8 cellular contexts compared by ENCODE assay signal in genomic region chr2:200963129-200963917, GRCh38. TPM values are rescaled to one million over a fixed set of nuclear protein-coding genes. Genes with fewer than 3 reads are reported as not detected.
A peak's percentile ranks its signal among the peaks of the same experiment; 100 is the strongest.
DNase-seq lines count a peak whose midpoint lies in the region; ATAC-seq and TF ChIP-seq lines count a peak whose summit lies in the region.

ORC2 (minus strand) TSS chr2:200963660; CDS start chr2:200958123, 5,537 bp downstream.

- dilution Hi-C loops in IMR-90 (cut with HindIII; ENCODE audit: low sequenced_read_pairs, unreplicated experiment), result no loop called here

- H3K4me1 ChIP-seq in IMR-90 (ENCODE audit: control insufficient read depth, insufficient read depth, low read length) (peaks cover 6% of the 10 kb centered on the region; the same call in 1 of the 2 replicates), OCI-LY7 (ENCODE audit: insufficient read depth, low read length, poor library complexity, severe bottlenecking) (peaks cover 28% of the 10 kb centered on the region)

- H2BK5ac ChIP-seq in IMR-90 (ENCODE audit: low read depth, low read length, poor library complexity, severe bottlenecking), result peak within 1 kb of the TSS; percentile 86

- peak within 1 kb of the TSS; percentile 99 for H2AFZ ChIP-seq in IMR-90 (replicated peaks; ENCODE audit: low read length, poor library complexity)
- peak within 1 kb of the TSS; percentile 89 for H2AFZ ChIP-seq in OCI-LY7 (ENCODE audit: low read length)

- H3K4me2 ChIP-seq in IMR-90 (ENCODE audit: low read depth, low read length) (peak within 1 kb of the TSS; percentile 78), OCI-LY7 (ENCODE audit: low read length) (peak within 1 kb of the TSS; percentile 93)

- H3K79me2 ChIP-seq in OCI-LY7 (ENCODE audit: insufficient read depth, low read depth, low read length), result peaks cover 34% of the 10 kb centered on the region

- TF ChIP-seq CTCF in IMR-90 (conservative IDR thresholded peaks at IDR 0.05; ENCODE audit: low read depth, low read length) (peak; percentile 18; the same call in 1 of the 2 replicates), OCI-LY7 (conservative IDR thresholded peaks at IDR 0.05; ENCODE audit: low read length) (peak; percentile 83)

- H3K4me3 ChIP-seq in IMR-90 (ENCODE audit: insufficient read depth, low read depth, low read length), result peak within 1 kb of the TSS; percentile 90
- H3K4me3 ChIP-seq in OCI-LY7 (ENCODE audit: low read depth, low read length, poor library complexity, severe bottlenecking), result peak within 1 kb of the TSS; percentile 76

- H3K9ac ChIP-seq in IMR-90 (ENCODE audit: low read depth, low read length), result peak within 1 kb of the TSS; percentile 77

- BruUV-seq in IMR-90 (replicated peaks; lab: Mats Ljungman, UMichigan) (no TSS peak), OCI-LY7 (replicated peaks; lab: Mats Ljungman, UMichigan) (no TSS peak)

- no peaks in the 10 kb centered on the region for H4K20me1 ChIP-seq in IMR-90 (ENCODE audit: insufficient read depth, low read length)
- peaks cover 5% of the 10 kb centered on the region; the same call in 1 of the 2 replicates for H4K20me1 ChIP-seq in OCI-LY7 (ENCODE audit: insufficient read depth, low read length)

- intact Hi-C loops in IMR-90 (cut with micrococcal nuclease) (loop anchor here (5.0 kb wide), 1 partner anchor 104 kb away; no protein-coding TSS in a partner anchor), OCI-LY7 (cut with micrococcal nuclease; ENCODE audit: unreplicated experiment) (loop anchor here (1.0 to 5.0 kb wide), 6 partner anchors 108 to 297 kb away; partner anchors contain the start of genes CASP8 and HYCC2)

- WGBS in IMR-90 (ENCODE audit: extremely low coverage in 2 of 2, insufficient read length in 1 of 2), 2 experiments, result 1% methylated on average over 15 of the region's 61 CpGs; no CpG with 5 or more reads in 1 of the 2 experiments

- peak within 1 kb of the TSS; percentile 93 for H4K5ac ChIP-seq in IMR-90 (ENCODE audit: low read depth, low read length)

- CTCF ChIA-PET in IMR-90 (lab: Yijun Ruan, JAX) (interaction anchor here (0.9 to 2.0 kb wide), 7 partner anchors 11 to 195 kb away, joined by 3 to 9 read pairs (median 5); no protein-coding TSS in a partner anchor), OCI-LY7 (lab: Charles Lee; ENCODE audit: unreplicated experiment) (interaction anchor here (0.6 to 2.2 kb wide), 4 partner anchors 14 to 269 kb away, joined by 3 to 12 read pairs (median 4); no protein-coding TSS in a partner anchor)

- H3K9me1 ChIP-seq in IMR-90 (ENCODE audit: insufficient read depth, low read length), result peaks cover 6% of the 10 kb centered on the region; the same call in 1 of the 2 replicates

- H3K36me3 ChIP-seq in IMR-90 (ENCODE audit: control insufficient read depth, insufficient read depth, low read length) (no peaks in the 10 kb centered on the region), OCI-LY7 (ENCODE audit: insufficient read depth, low read length) (peaks cover 22% of the 10 kb centered on the region)

- no peaks in the 10 kb centered on the region for H3K9me2 ChIP-seq in OCI-LY7 (ENCODE audit: insufficient read depth, low read length)

- H3K9me3 ChIP-seq in IMR-90 (ENCODE audit: control insufficient read depth, insufficient read depth, low read length), result no peaks in the 10 kb centered on the region
- H3K9me3 ChIP-seq in OCI-LY7 (ENCODE audit: low read length), result no peaks in the 10 kb centered on the region

- no peak within 1 kb of the TSS for H2BK20ac ChIP-seq in IMR-90 (ENCODE audit: low read depth, low read length)

- in situ Hi-C loops in IMR-90 (cut with MboI; ENCODE audit: low sequenced_read_pairs), result no loop called here

- peak within 1 kb of the TSS; percentile 75 for H2BK120ac ChIP-seq in IMR-90 (ENCODE audit: low read depth, low read length)

- peak within 1 kb of the TSS; percentile 73 for H2AK5ac ChIP-seq in IMR-90 (ENCODE audit: low read depth, low read length)

- H2BK15ac ChIP-seq in IMR-90 (ENCODE audit: low read depth, low read length), result no peak within 1 kb of the TSS; the same call in 2 of the 3 replicates

- TF ChIP-seq POLR2A in IMR-90 (IDR thresholded peaks at IDR 0.05; ENCODE audit: low read depth, low read length), result no peak; the same call in 1 of the 2 replicates

- H3K27ac ChIP-seq in IMR-90 (ENCODE audit: insufficient read depth, low read length) (peak within 1 kb of the TSS; percentile 82), OCI-LY7 (ENCODE audit: low read depth, low read length, poor library complexity, severe bottlenecking) (peak within 1 kb of the TSS; percentile 71)

- peaks cover 23 to 63% of the 10 kb centered on the region in 2 experiments for H3K79me1 ChIP-seq in IMR-90 (ENCODE audit: low read depth in 1 of 2, low read length in 2 of 2)

- peak within 1 kb of the TSS; percentile 92 for H3K14ac ChIP-seq in IMR-90 (replicated peaks; ENCODE audit: low read depth, low read length)

- H3K56ac ChIP-seq in IMR-90 (ENCODE audit: extremely low read depth, insufficient read depth, low read length), result peak within 1 kb of the TSS; percentile 66; the same call in 1 of the 2 replicates

- DNase-seq in DMS153 (lab: John Stamatoyannopoulos, UW) (peak; percentile 95), IMR-90 (peak; percentile 91), OCI-LY7 (ENCODE audit: low spot score) (peak; percentile 95), activated T-cell treated with anti-CD3 and anti-CD28 coated beads for 1 hour (ENCODE audit: low read depth) (peak; percentile 89), epidermal melanocyte (ENCODE audit: insufficient read length, low spot score) (peak; percentile 84), middle frontal gyrus (ENCODE audit: extremely low spot score, low spot score) (peak; percentile 91)
- peak; percentile 85 to 88 for DNase-seq in stimulated activated CD8-positive, alpha-beta memory T cell treated with anti-CD3 and anti-CD28 coated beads, Interleukin-2, amount 100 ng/mL, for 48 hours (ENCODE audit: low read depth in 2 of 2)

- H3K23ac ChIP-seq in IMR-90 (ENCODE audit: low read depth, low read length), result peak within 1 kb of the TSS; percentile 91

- peak within 1 kb of the TSS; percentile 92 for H4K91ac ChIP-seq in IMR-90 (ENCODE audit: insufficient read depth, low read depth, low read length)

- peak within 1 kb of the TSS; percentile 88 for H3K4ac ChIP-seq in IMR-90 (ENCODE audit: low read depth, low read length)

- H4K8ac ChIP-seq in IMR-90 (ENCODE audit: low read depth in 2 of 2, low read length in 2 of 2), result peak within 1 kb of the TSS; percentile 61 to 97

- peak within 1 kb of the TSS; percentile 72 for H3K18ac ChIP-seq in IMR-90 (ENCODE audit: low read depth, low read length)

- POLR2A ChIA-PET in IMR-90 (lab: Charles Lee; ENCODE audit: unreplicated experiment) (interaction anchor here (0.6 kb wide), 1 partner anchor 104 kb away, joined by 3 read pairs; no protein-coding TSS in a partner anchor), OCI-LY7 (lab: Charles Lee) (interaction anchor here (0.6 to 4.3 kb wide), 22 partner anchors 8 to 649 kb away, joined by 3 to 28 read pairs (median 3); partner anchors contain the start of genes NIF3L1 and SGO2)

- H2AK9ac ChIP-seq in IMR-90 (replicated peaks; ENCODE audit: low read depth, low read length, poor library complexity), result peak within 1 kb of the TSS; percentile 92

- no peaks in the 10 kb centered on the region for H3K27me3 ChIP-seq in IMR-90 (ENCODE audit: control insufficient read depth, insufficient read depth, low read length)

- ATAC-seq in GM21528 (IDR thresholded peaks at IDR 0.05; ENCODE audit: low FRiP score, unreplicated experiment), result peak; percentile 94
- peak; percentile 99 for ATAC-seq in IMR-90 (ENCODE audit: low read depth)

- TF ChIP-seq RAD21 in IMR-90 (IDR thresholded peaks at IDR 0.05; ENCODE audit: low read length), result no peak

TF ChIP-seq in IMR-90, 13 proteins besides CTCF, POLR2A, EP300 and RAD21:
- TF ChIP-seq SMC3 (IDR thresholded peaks at IDR 0.05; ENCODE audit: low read depth, low read length) (no peak), ELK1 (IDR thresholded peaks at IDR 0.05; ENCODE audit: borderline replicate concordance, low read depth, low read length) (no peak), BHLHE40 (IDR thresholded peaks at IDR 0.05; ENCODE audit: low read depth, low read length) (0 out of 2 replicates have a peak, but pooled peaks have one; percentile 17), USF2 (IDR thresholded peaks at IDR 0.05; ENCODE audit: low read depth, low read length) (no peak), MXI1 (IDR thresholded peaks at IDR 0.05; ENCODE audit: borderline replicate concordance, low read depth, low read length) (peak; percentile 65; the same call in 1 of the 2 replicates), CHD1 (IDR thresholded peaks at IDR 0.05; ENCODE audit: low read depth, low read length) (no peak), CEBPB (IDR thresholded peaks at IDR 0.05; ENCODE audit: low read depth, low read length) (no peak), RCOR1 (IDR thresholded peaks at IDR 0.05; ENCODE audit: insufficient replicate concordance, low read length) (no peak), MAFK (IDR thresholded peaks at IDR 0.05; ENCODE audit: low read depth, low read length) (no peak), FOS (IDR thresholded peaks at IDR 0.05; ENCODE audit: low read depth, low read length) (no peak; the same call in 1 of the 2 replicates), NFE2L2 (IDR thresholded peaks at IDR 0.05; ENCODE audit: low read depth, low read length) (no peak), RFX5 (IDR thresholded peaks at IDR 0.05; ENCODE audit: low read depth, low read length) (no peak)

RNA-seq across cellular contexts. Expression of gene ORC2, which starts in this region (rescaled TPM):
- total RNA-seq in IMR-90 (2012; rRNA removed) (10.0 and 13.3 TPM in 2 replicates), OCI-LY7 (2022) (42.3 and 46.1 TPM in 2 replicates)
- 3.0 and 4.4 TPM in 2 replicates for polyA plus RNA-seq in IMR-90 (2012; rRNA removed)
- 0.78 and 1.5 TPM in 2 replicates for polyA plus RNA-seq in IMR-90 (2012; cell fraction: cytosol; rRNA removed)
- polyA plus RNA-seq in IMR-90 (2012; cell fraction: nucleus; rRNA removed; ENCODE audit: low replicate concordance), result 0.97 and 7.1 TPM in 2 replicates
- 14.9 and 28.6 TPM in 2 replicates for total RNA-seq in OCI-LY7 (2014; rRNA removed; shearing (Covaris generic))

Comparison
In these comparisons a context has a peak if more than half of its experiments do, and no peak if none do; other contexts are left out.
1. Peak in every context shown above with its lines: DNase-seq, ATAC-seq, H3K4me3 ChIP-seq and H3K27ac ChIP-seq.